ENCODE assay signal across 2 cellular contexts in the genomic region with DNA sequence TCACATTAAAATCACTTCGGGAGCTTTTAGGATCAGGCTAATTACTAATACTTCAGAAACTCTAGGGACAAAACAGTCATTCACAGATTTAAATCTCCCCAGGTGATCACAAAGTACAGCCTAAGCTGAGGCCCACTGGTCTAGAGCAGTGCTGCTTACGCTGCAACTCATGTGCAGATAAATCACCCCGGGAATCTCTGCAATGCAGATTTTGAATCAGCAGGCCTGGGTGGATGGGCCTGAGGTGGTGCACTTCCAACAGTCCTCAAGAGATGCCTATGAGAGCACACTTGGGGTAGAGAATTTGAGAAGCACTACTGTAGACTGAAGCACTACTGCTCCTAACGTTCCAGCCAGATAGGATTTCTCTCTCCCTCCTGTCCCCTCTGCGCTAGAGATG.
TF ChIP-seq lines count a peak whose summit lies in the region.

No MANE protein-coding gene starts in this region.

TF ChIP-seq in HepG2, 621 proteins besides CTCF, POLR2A, EP300 and RAD21:
- TF ChIP-seq SALL2 (CRISPR knock-in tag; IDR thresholded peaks at IDR 0.05): no peak
- no peak for TF ChIP-seq NR2F2 (IDR thresholded peaks at IDR 0.05; ENCODE audit: borderline replicate concordance, low read depth)

TF ChIP-seq in K562, 482 proteins besides CTCF, POLR2A, EP300 and RAD21:
- TF ChIP-seq GTF2E2 (tag; IDR thresholded peaks at IDR 0.05) (no peak), HDAC8 (tag; IDR thresholded peaks at IDR 0.05) (no peak), FOXM1 (IDR thresholded peaks at IDR 0.05; ENCODE audit: low read depth) (no peak), FOXM1 (CRISPR knock-in tag; IDR thresholded peaks at IDR 0.05; ENCODE audit: low read depth) (no peak), BDP1 (IDR thresholded peaks at IDR 0.05; ENCODE audit: insufficient read depth, insufficient read length) (no peak), ZNF699 (CRISPR knock-in tag; IDR thresholded peaks at IDR 0.05; ENCODE audit: insufficient replicate concordance) (no peak)
- TF ChIP-seq, protein P1, sequence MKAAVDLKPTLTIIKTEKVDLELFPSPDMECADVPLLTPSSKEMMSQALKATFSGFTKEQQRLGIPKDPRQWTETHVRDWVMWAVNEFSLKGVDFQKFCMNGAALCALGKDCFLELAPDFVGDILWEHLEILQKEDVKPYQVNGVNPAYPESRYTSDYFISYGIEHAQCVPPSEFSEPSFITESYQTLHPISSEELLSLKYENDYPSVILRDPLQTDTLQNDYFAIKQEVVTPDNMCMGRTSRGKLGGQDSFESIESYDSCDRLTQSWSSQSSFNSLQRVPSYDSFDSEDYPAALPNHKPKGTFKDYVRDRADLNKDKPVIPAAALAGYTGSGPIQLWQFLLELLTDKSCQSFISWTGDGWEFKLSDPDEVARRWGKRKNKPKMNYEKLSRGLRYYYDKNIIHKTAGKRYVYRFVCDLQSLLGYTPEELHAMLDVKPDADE (conservative IDR thresholded peaks at IDR 0.05; ENCODE audit: control insufficient read depth, low read depth, low read length): no peak
- TF ChIP-seq, protein P2, sequence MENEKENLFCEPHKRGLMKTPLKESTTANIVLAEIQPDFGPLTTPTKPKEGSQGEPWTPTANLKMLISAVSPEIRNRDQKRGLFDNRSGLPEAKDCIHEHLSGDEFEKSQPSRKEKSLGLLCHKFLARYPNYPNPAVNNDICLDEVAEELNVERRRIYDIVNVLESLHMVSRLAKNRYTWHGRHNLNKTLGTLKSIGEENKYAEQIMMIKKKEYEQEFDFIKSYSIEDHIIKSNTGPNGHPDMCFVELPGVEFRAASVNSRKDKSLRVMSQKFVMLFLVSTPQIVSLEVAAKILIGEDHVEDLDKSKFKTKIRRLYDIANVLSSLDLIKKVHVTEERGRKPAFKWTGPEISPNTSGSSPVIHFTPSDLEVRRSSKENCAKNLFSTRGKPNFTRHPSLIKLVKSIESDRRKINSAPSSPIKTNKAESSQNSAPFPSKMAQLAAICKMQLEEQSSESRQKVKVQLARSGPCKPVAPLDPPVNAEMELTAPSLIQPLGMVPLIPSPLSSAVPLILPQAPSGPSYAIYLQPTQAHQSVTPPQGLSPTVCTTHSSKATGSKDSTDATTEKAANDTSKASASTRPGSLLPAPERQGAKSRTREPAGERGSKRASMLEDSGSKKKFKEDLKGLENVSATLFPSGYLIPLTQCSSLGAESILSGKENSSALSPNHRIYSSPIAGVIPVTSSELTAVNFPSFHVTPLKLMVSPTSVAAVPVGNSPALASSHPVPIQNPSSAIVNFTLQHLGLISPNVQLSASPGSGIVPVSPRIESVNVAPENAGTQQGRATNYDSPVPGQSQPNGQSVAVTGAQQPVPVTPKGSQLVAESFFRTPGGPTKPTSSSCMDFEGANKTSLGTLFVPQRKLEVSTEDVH (IDR thresholded peaks at IDR 0.05; ENCODE audit: low read depth, partially characterized antibody): no peak
